ENCODE assay signal across 28 cellular contexts in the genomic region with DNA sequence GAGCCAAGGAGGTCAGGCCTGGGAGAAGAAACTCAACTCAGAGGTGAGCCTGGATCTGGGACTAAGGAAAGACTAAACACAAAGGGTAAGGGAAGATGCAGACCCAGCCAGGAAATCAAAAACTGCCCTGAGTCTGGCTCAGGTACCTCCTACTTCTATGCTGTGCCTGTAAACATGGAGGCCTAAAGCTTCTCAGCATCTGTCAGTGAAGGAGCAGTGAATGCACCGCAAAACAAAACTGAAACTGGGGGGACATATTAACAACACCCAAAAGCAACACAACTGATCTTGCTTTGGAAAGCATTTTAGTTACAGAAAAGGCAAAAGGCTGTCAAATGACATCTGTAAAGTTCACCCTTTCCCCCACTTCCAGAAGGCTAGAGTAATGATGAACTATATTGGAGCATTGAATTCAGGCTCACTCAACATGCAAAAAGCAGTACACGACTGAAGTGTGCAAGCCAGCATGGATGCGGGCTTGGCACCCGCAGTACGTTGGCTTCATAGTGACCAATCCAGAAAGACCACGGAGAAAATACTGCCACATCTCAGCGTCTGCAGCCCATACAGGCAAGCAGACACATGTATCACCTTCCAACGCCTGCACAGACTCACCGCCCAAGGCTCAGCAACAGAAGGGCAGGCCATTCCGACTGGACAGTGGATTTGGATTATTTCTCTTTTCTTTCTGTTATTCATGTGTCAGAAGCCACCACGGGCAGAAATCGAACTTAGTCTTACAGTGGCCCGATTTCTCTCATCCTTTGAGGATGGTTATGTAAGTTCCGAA. TPM values are rescaled to one million over a fixed set of nuclear protein-coding genes. Genes with fewer than 3 reads are reported as not detected.
DNase-seq lines count a peak whose midpoint lies in the region; ATAC-seq, FAIRE-seq and TF ChIP-seq lines count a peak whose summit lies in the region.
"Had no signal": no experiment of that assay in that cellular context is flagged by ENCODE, and none has a peak within 500 bp of the region (broad histone marks: within the 10 kb centered on the region; RNA-seq: fewer than 3 reads in every experiment).

No MANE protein-coding gene starts in this region.

- peak overlapping the region; percentile 34; the same call in 1 of the 2 replicates for H3K4me2 ChIP-seq in KMS-11
- H3K4me2 ChIP-seq: A549 had no signal

- H3K36me3 ChIP-seq in KMS-11 (ENCODE audit: insufficient read depth), result no peaks in the 10 kb centered on the region
- H3K36me3 ChIP-seq in bronchial epithelial cell (ENCODE audit: control insufficient read depth, insufficient read depth, low read length), result no peaks in the 10 kb centered on the region
- H3K36me3 ChIP-seq: ascending aorta, gastrocnemius medialis, HAP-1, spleen had no signal

- H3K27ac ChIP-seq in C4-2B (peak overlapping the region; percentile 94), KMS-11 (peak overlapping the region; percentile 43; the same call in 1 of the 2 replicates)
- H3K27ac ChIP-seq: A549, ascending aorta, SJSA1, spleen had no signal

- DNase-seq in bronchial epithelial cell (ENCODE audit: low read depth) (no peak), nephron progenitor cell (no peak), DMS79 (lab: John Stamatoyannopoulos, UW) (no peak), GF-D8 (lab: John Stamatoyannopoulos, UW) (no peak)
- DNase-seq in activated CD4-positive, CD25-positive, alpha-beta regulatory T cell (lab: John Stamatoyannopoulos, UW), result no peak
- DNase-seq: activated CD8-positive, alpha-beta T cell treated with anti-CD3 and anti-CD28 coated beads for 36 hours; AML-193; CD8-positive, alpha-beta memory T cell; cerebellar nuclear complex; gastrocnemius medialis; hippocampal formation; left colon; NCI-H146; NCI-H510A; spleen; T-cell; trophoblast cell had no signal

- no peaks in the 10 kb centered on the region for H3K9me3 Mint-ChIP-seq in nephron progenitor cell
- H3K9me3 Mint-ChIP-seq: activated CD8-positive, alpha-beta T cell treated with anti-CD3 and anti-CD28 coated beads for 36 hours; activated naive CD4-positive, alpha-beta T cell treated with anti-CD3 and anti-CD28 coated beads, Interleukin-2, amount 50 U/mL, for 24 hours; activated T-helper 2 cell treated with anti-CD3 and anti-CD28 coated beads, Interferon-gamma antibody, Interleukin-2, Interleukin-4, amounts not matched to agents 10 μg/mL and 5 μg/mL and 100 μg/mL, durations not matched to agents 14 hours and 24 hours and 36 hours; CD8-positive, alpha-beta memory T cell; memory B cell; T-cell had no signal

- no peak overlapping the region for H3K27ac Mint-ChIP-seq in nephron progenitor cell
- H3K27ac Mint-ChIP-seq: activated CD8-positive, alpha-beta T cell treated with anti-CD3 and anti-CD28 coated beads for 36 hours; activated naive CD4-positive, alpha-beta T cell treated with anti-CD3 and anti-CD28 coated beads, Interleukin-2, amount 50 U/mL, for 24 hours; activated T-helper 2 cell treated with anti-CD3 and anti-CD28 coated beads, Interferon-gamma antibody, Interleukin-2, Interleukin-4, amounts not matched to agents 10 μg/mL and 5 μg/mL and 100 μg/mL, durations not matched to agents 14 hours and 24 hours and 36 hours; memory B cell; T-cell had no signal

- no peak overlapping the region for H2AFZ ChIP-seq in KMS-11 (ENCODE audit: low read depth)

- peaks cover 61% of the 10 kb centered on the region for H3K4me1 Mint-ChIP-seq in nephron progenitor cell

- H3K9ac ChIP-seq in KMS-11, result no peak overlapping the region

- no peaks in the 10 kb centered on the region for H4K20me1 ChIP-seq in KMS-11 (ENCODE audit: insufficient read depth)

- no peaks in the 10 kb centered on the region for H3K27me3 Mint-ChIP-seq in nephron progenitor cell (ENCODE audit: low read depth, poor library complexity)
- H3K27me3 Mint-ChIP-seq: memory B cell had no signal

- FAIRE-seq in bronchial epithelial cell (lab: Jason Lieb, UNC), result peak; percentile 23
- FAIRE-seq: A549, K562 had no signal

- no peaks in the 10 kb centered on the region for H3K79me2 ChIP-seq in KMS-11 (ENCODE audit: insufficient read depth, low read depth)

- no peak for TF ChIP-seq CTCF in C4-2B (conservative IDR thresholded peaks at IDR 0.05)
- no peak for TF ChIP-seq CTCF in KMS-11 (conservative IDR thresholded peaks at IDR 0.05; ENCODE audit: low read depth, low read length)
- TF ChIP-seq CTCF in bronchial epithelial cell (IDR thresholded peaks at IDR 0.05; ENCODE audit: insufficient read depth, low read length, severe bottlenecking), result no peak
- no peak for TF ChIP-seq CTCF in nephron progenitor cell (IDR thresholded peaks at IDR 0.05)

- no peak overlapping the region for H3K4me3 ChIP-seq in KMS-11 (IDR thresholded peaks at IDR 0.05; ENCODE audit: insufficient read depth, low read depth, low read length)
- no peak overlapping the region for H3K4me3 ChIP-seq in bronchial epithelial cell (ENCODE audit: low read depth, low read length)
- H3K4me3 ChIP-seq: A549, ascending aorta, gastrocnemius medialis, HAP-1, K562, SJSA1, spleen had no signal

- H3K27me3 ChIP-seq in KMS-11 (ENCODE audit: insufficient read depth, low read depth) (peaks cover 8% of the 10 kb centered on the region; the same call in 1 of the 2 replicates), bronchial epithelial cell (ENCODE audit: control insufficient read depth, insufficient read depth, low read length) (no peaks in the 10 kb centered on the region)
- H3K27me3 ChIP-seq: ascending aorta, SJSA1 had no signal

- ATAC-seq in HG03521 (IDR thresholded peaks at IDR 0.05; ENCODE audit: unreplicated experiment), result no peak
- ATAC-seq: A549; activated CD8-positive, alpha-beta T cell treated with anti-CD3 and anti-CD28 coated beads for 36 hours; gastrocnemius medialis; K562; T-cell had no signal

- peaks cover 15% of the 10 kb centered on the region for H3K36me3 Mint-ChIP-seq in nephron progenitor cell (ENCODE audit: low read depth)
- H3K36me3 Mint-ChIP-seq: activated naive CD4-positive, alpha-beta T cell treated with anti-CD3 and anti-CD28 coated beads, Interleukin-2, amount 50 U/mL, for 24 hours; memory B cell; T-cell had no signal

- peaks cover 52% of the 10 kb centered on the region for H3K4me1 ChIP-seq in KMS-11 (ENCODE audit: low read depth, poor library complexity, severe bottlenecking)

- peak overlapping the region; percentile 39 for H3K4me3 Mint-ChIP-seq in nephron progenitor cell
- H3K4me3 Mint-ChIP-seq: activated CD8-positive, alpha-beta T cell treated with anti-CD3 and anti-CD28 coated beads for 36 hours; activated naive CD4-positive, alpha-beta T cell treated with anti-CD3 and anti-CD28 coated beads, Interleukin-2, amount 50 U/mL, for 24 hours; memory B cell; T-cell had no signal

RNA-seq across cellular contexts. Expression of gene TBC1D16, which starts 3.8 kb away (rescaled TPM):
- total RNA-seq in bronchial epithelial cell, result 23.7 and 33.2 TPM in 2 replicates

RNA-seq across cellular contexts. Expression of gene CCDC40, which starts 4.6 kb away (rescaled TPM):
- total RNA-seq in bronchial epithelial cell, result 0.79 and 1.7 TPM in 2 replicates
- total RNA-seq: activated T-helper 2 cell treated with anti-CD3 and anti-CD28 coated beads, Interferon-gamma antibody, Interleukin-2, Interleukin-4, amounts not matched to agents 10 μg/mL and 5 μg/mL and 100 μg/mL, durations not matched to agents 14 hours and 24 hours and 36 hours had no signal
